ENCODE assay signal across 18 cellular contexts in the genomic region with DNA sequence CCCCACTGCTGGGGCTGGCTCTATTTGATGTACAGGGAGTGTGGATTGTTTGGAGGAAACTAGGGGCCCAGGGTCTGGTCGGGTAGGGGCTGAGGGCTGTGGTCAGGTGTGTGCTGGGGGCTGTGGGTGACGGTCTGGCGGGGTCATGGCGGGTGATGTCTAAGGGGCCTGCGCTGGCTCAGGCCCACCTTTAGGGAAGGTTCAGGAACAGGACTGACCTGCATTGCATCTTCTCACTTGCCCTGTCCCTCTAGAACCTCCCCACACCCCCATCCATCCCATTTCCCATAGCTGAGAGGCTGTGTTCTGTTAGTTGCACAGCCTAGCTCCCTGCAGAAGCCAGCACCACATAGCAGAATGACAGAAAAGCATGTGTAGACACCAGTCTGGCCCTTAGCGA. TPM values are rescaled to one million over a fixed set of nuclear protein-coding genes. Genes with fewer than 3 reads are reported as not detected.
DNase-seq lines count a peak whose midpoint lies in the region; ATAC-seq and TF ChIP-seq lines count a peak whose summit lies in the region.
"Had no signal": no experiment of that assay in that cellular context is flagged by ENCODE, and none has a peak within 500 bp of the region (broad histone marks: within the 10 kb centered on the region; RNA-seq: fewer than 3 reads in every experiment).

No MANE protein-coding gene starts in this region.

- TF ChIP-seq EP300 in sigmoid colon (IDR thresholded peaks at IDR 0.05): no peak

- H3K9me3 ChIP-seq in RWPE2 (ENCODE audit: severe bottlenecking) (no peaks in the 10 kb centered on the region), lower lobe of right lung (no peaks in the 10 kb centered on the region), sigmoid colon (no peaks in the 10 kb centered on the region)
- H3K9me3 ChIP-seq: A549 had no signal

- H3K36me3 ChIP-seq in RWPE2 (ENCODE audit: low read depth): no peaks in the 10 kb centered on the region
- H3K36me3 ChIP-seq in lower lobe of right lung: no peaks in the 10 kb centered on the region
- H3K36me3 ChIP-seq in sigmoid colon: no peaks in the 10 kb centered on the region

- H3K27ac ChIP-seq in RWPE2 (ENCODE audit: poor library complexity, severe bottlenecking): no peak overlapping the region
- H3K27ac ChIP-seq in lower lobe of right lung: no peak overlapping the region
- H3K27ac ChIP-seq in sigmoid colon: no peak overlapping the region
- H3K27ac ChIP-seq: 22Rv1, A549 had no signal

- 83 to 88% methylated on average over 6 of the region's 6 CpGs for WGBS in sigmoid colon, 2 donors

- TF ChIP-seq CTCF in RWPE2 (IDR thresholded peaks at IDR 0.05; ENCODE audit: poor library complexity, severe bottlenecking): no peak
- no peak for TF ChIP-seq CTCF in lower lobe of right lung (IDR thresholded peaks at IDR 0.05)
- no peak for TF ChIP-seq CTCF in sigmoid colon (IDR thresholded peaks at IDR 0.05)

- peak; percentile 34 for DNase-seq in activated effector memory CD4-positive, alpha-beta T cell treated with anti-CD3 and anti-CD28 coated beads, Interleukin-2, amount 50 U/mL, for 16 hours
- no peak for DNase-seq in activated effector memory CD4-positive, alpha-beta T cell treated with Interleukin-2 at 50 U/mL for 16 hours
- DNase-seq in RWPE2 (ENCODE audit: low spot score) (peak; percentile 21), lower lobe of right lung (peak; percentile 13), sigmoid colon (peak; percentile 36), foreskin melanocyte (no peak)
- DNase-seq: AML-193; Calu3; CD8-positive, alpha-beta T cell; DMS79 treated with DMSO at 0.1 percent for 48 hours; GF-D8; H9 had no signal

- H3K4me3 ChIP-seq in RWPE2 (ENCODE audit: severe bottlenecking): no peak overlapping the region
- H3K4me3 ChIP-seq in lower lobe of right lung: no peak overlapping the region
- no peak overlapping the region for H3K4me3 ChIP-seq in sigmoid colon
- H3K4me3 ChIP-seq: A549 had no signal

- no peaks in the 10 kb centered on the region for H3K27me3 ChIP-seq in RWPE2 (ENCODE audit: insufficient read depth, poor library complexity, severe bottlenecking)
- H3K27me3 ChIP-seq in lower lobe of right lung (ENCODE audit: low read depth): no peaks in the 10 kb centered on the region
- no peaks in the 10 kb centered on the region for H3K27me3 ChIP-seq in sigmoid colon

- no peak for ATAC-seq in RWPE2 (ENCODE audit: low read depth)
- no peak for ATAC-seq in lower lobe of right lung
- ATAC-seq in HG03097 (IDR thresholded peaks at IDR 0.05; ENCODE audit: low FRiP score, unreplicated experiment): no peak
- no peak for ATAC-seq in GM18870 (IDR thresholded peaks at IDR 0.05; ENCODE audit: unreplicated experiment)
- ATAC-seq: A549; CD8-positive, alpha-beta T cell; HepG2 had no signal

- intact Hi-C loops in lower lobe of right lung (cut with DNase I) (no loop called here), sigmoid colon (cut with DNase I) (no loop called here)

- no peak for TF ChIP-seq POLR2A in sigmoid colon (IDR thresholded peaks at IDR 0.05)

- H3K4me1 ChIP-seq in RWPE2 (ENCODE audit: insufficient read depth, poor library complexity, severe bottlenecking) (no peaks in the 10 kb centered on the region), lower lobe of right lung (no peaks in the 10 kb centered on the region), sigmoid colon (no peaks in the 10 kb centered on the region)
- H3K4me1 ChIP-seq: A549 had no signal

RNA-seq across cellular contexts. Expression of a gene that starts 39.1 kb away (rescaled TPM):
- total RNA-seq in lower lobe of right lung (0.24 TPM), sigmoid colon (1 to 10 TPM in 1 of 4 donors, under 1 TPM in 3; 0.33 to 1.9 (median 0.77) TPM)
- polyA plus RNA-seq in sigmoid colon: under 1 TPM; under 0.01 to 0.51 (median 0.23) TPM
- total RNA-seq: HepG2 had no signal
- polyA plus RNA-seq: IgD-negative memory B cell had no signal

Comparison
In these comparisons a context has a peak if more than half of its experiments do, and no peak if none do; other contexts are left out.
1. DNase-seq: peak in activated effector memory CD4-positive, alpha-beta T cell treated with anti-CD3 and anti-CD28 coated beads, Interleukin-2, amount 50 U/mL, for 16 hours (single experiment), RWPE2 (single experiment), lower lobe of right lung (single experiment) and sigmoid colon (single experiment); none in activated effector memory CD4-positive, alpha-beta T cell treated with Interleukin-2 at 50 U/mL for 16 hours (single experiment) and foreskin melanocyte (single experiment).